In genomic region chr3:177624523-177625495, GRCh38 we compare ENCODE assay signal across 17 cellular contexts.
A peak's percentile ranks its signal among the peaks of the same experiment; 100 is the strongest.
DNase-seq lines count a peak whose midpoint lies in the region; ATAC-seq, FAIRE-seq and TF ChIP-seq lines count a peak whose summit lies in the region.
"Had no signal": no experiment of that assay in that cellular context is flagged by ENCODE, and none has a peak within 500 bp of the region (broad histone marks: within the 10 kb centered on the region; RNA-seq: fewer than 3 reads in every experiment).

No MANE protein-coding gene starts in this region.

- H3K4me3 ChIP-seq in fibroblast of villous mesenchyme (ENCODE audit: low read depth, low read length) = no peak overlapping the region
- H3K4me3 ChIP-seq: dorsolateral prefrontal cortex had no signal

- no peak for ATAC-seq in HG02763 (IDR thresholded peaks at IDR 0.05; ENCODE audit: unreplicated experiment)
- ATAC-seq in GM19452 (IDR thresholded peaks at IDR 0.05; ENCODE audit: unreplicated experiment) = no peak
- ATAC-seq: stimulated activated memory B cell treated with anti-CD40 and anti-IgM and Interleukin-4, amounts not matched to agents 10 μg/mL and 1 μg/mL and 100 μg/mL, for 72 hours had no signal

- no peak for TF ChIP-seq CTCF in fibroblast of villous mesenchyme (IDR thresholded peaks at IDR 0.05; ENCODE audit: insufficient read depth, low read depth, low read length)

- peak; percentile 10 for DNase-seq in stimulated activated naive CD4-positive, alpha-beta T cell treated with Interleukin-2 at 50 U/mL for 16 hours (lab: John Stamatoyannopoulos, UW)
- DNase-seq in stimulated activated naive CD4-positive, alpha-beta T cell (lab: John Stamatoyannopoulos, UW) = no peak
- DNase-seq in NCI-H69 (lab: John Stamatoyannopoulos, UW) (peak; percentile 13), fibroblast of villous mesenchyme (ENCODE audit: low read depth) (peak; percentile 14), NCI-H82 treated with DMSO at 0.1 percent for 48 hours (lab: John Stamatoyannopoulos, UW; ENCODE audit: unreplicated experiment) (no peak), GM19239 (ENCODE audit: insufficient read length, low spot score) (no peak)
- DNase-seq: amniotic stem cell, BE2C, dorsolateral prefrontal cortex, Kasumi-1, midbrain, NCI-H1694 treated with DMSO at 0.1 percent for 48 hours, SIG-M5 had no signal

- FAIRE-seq in GM19239 (lab: Jason Lieb, UNC) = no peak
- FAIRE-seq: GM18507 had no signal

Comparison
In these comparisons a context has a peak if more than half of its experiments do, and no peak if none do; other contexts are left out.
1. DNase-seq: peak in stimulated activated naive CD4-positive, alpha-beta T cell treated with Interleukin-2 at 50 U/mL for 16 hours (single experiment), NCI-H69 (single experiment) and fibroblast of villous mesenchyme (single experiment); none in stimulated activated naive CD4-positive, alpha-beta T cell (0 of 6), NCI-H82 treated with DMSO at 0.1 percent for 48 hours (single experiment) and GM19239 (single experiment).